In genomic region chr12:7695159-7695930, GRCh38 we compare ENCODE assay signal across 13 cellular contexts. TPM values are rescaled to one million over a fixed set of nuclear protein-coding genes. Genes with fewer than 3 reads are reported as not detected.
DNase-seq lines count a peak whose midpoint lies in the region; ATAC-seq, FAIRE-seq and TF ChIP-seq lines count a peak whose summit lies in the region.
"Had no signal": no experiment of that assay in that cellular context is flagged by ENCODE, and none has a peak within 500 bp of the region (broad histone marks: within the 10 kb centered on the region; RNA-seq: fewer than 3 reads in every experiment).

Gene GDF3 (minus strand): TSS chr12:7695775. CDS start chr12:7695728, 47 bp downstream.

- peak within 1 kb of the TSS; percentile 83 for H2BK20ac ChIP-seq in H1 (ENCODE audit: low read length)

- no peaks in the 10 kb centered on the region for H3K23me2 ChIP-seq in H1 (ENCODE audit: low read depth, low read length)

- FAIRE-seq in H1 (lab: Jason Lieb, UNC), result no peak

- H3K4me2 ChIP-seq in H1 (ENCODE audit: insufficient read depth in 1 of 2, low read depth in 2 of 2, low read length in 2 of 2), result peak within 1 kb of the TSS; percentile 43 to 56; a peak in 3 of 4 replicates

- H3K23ac ChIP-seq in H1 (ENCODE audit: insufficient read length), result no peak within 1 kb of the TSS

- no peaks in the 10 kb centered on the region for H3K9me3 ChIP-seq in HEK293 (ENCODE audit: control insufficient read depth, insufficient read depth, low read depth, low read length)
- no peaks in the 10 kb centered on the region for H3K9me3 ChIP-seq in H1 (ENCODE audit: insufficient read depth in 2 of 2, low read depth in 1 of 2, low read length in 1 of 2)
- no peaks in the 10 kb centered on the region for H3K9me3 ChIP-seq in left lung
- H3K9me3 ChIP-seq: Peyer's patch had no signal

- H3K18ac ChIP-seq in H1 (ENCODE audit: extremely low read depth, low read length), result peak within 1 kb of the TSS; percentile 72

- no peak for TF ChIP-seq POLR2A in H1 (IDR thresholded peaks at IDR 0.05; ENCODE audit: control extremely low read depth in 1 of 2, low read depth in 2 of 2, low read length in 2 of 2)

- TF ChIP-seq CTCF in AG10803 (conservative IDR thresholded peaks at IDR 0.05; ENCODE audit: low read length) (no peak), HEK293 (tag by site-specific recombination; IDR thresholded peaks at IDR 0.05) (no peak), H1 (IDR thresholded peaks at IDR 0.05; ENCODE audit: control extremely low read depth in 1 of 3, insufficient read depth in 1 of 3, low read depth in 1 of 3, low read length in 3 of 3) (no peak), left lung (IDR thresholded peaks at IDR 0.05) (no peak), GM13977 (IDR thresholded peaks at IDR 0.05; ENCODE audit: extremely low read depth, insufficient read depth, missing control alignments) (no peak)

- H4K8ac ChIP-seq in H1 (ENCODE audit: extremely low read depth, insufficient read depth, low read length), result no peak within 1 kb of the TSS; the same call in 1 of the 2 replicates

- H3K4me1 ChIP-seq in HEK293 (ENCODE audit: control insufficient read depth, insufficient read depth, low read length), result peaks cover 5% of the 10 kb centered on the region
- peaks cover 2 to 16% (median 9%) of the 10 kb centered on the region in 4 experiments; a peak in 6 of 7 replicates for H3K4me1 ChIP-seq in H1 (replicated peaks in 1 of 4; ENCODE audit: control insufficient read depth in 3 of 4, insufficient read depth in 4 of 4, low read length in 3 of 4)
- peaks cover 6 to 13% of the 10 kb centered on the region in 2 donors for H3K4me1 ChIP-seq in left lung
- H3K4me1 ChIP-seq: Peyer's patch had no signal

- H3K4me3 ChIP-seq in AG10803 (ENCODE audit: low read length), result no peak within 1 kb of the TSS
- no peak within 1 kb of the TSS for H3K4me3 ChIP-seq in HEK293 (ENCODE audit: low read depth, low read length)
- H3K4me3 ChIP-seq in H1 (ENCODE audit: extremely low read depth in 1 of 4, insufficient read depth in 2 of 4, low read depth in 3 of 4, low read length in 4 of 4), result peak within 1 kb of the TSS in 1 of 4 experiments; percentile 7; a peak in 1 of 8 replicates
- no peak within 1 kb of the TSS for H3K4me3 ChIP-seq in left lung
- H3K4me3 ChIP-seq: Peyer's patch had no signal

- no peak within 1 kb of the TSS for H3K14ac ChIP-seq in H1 (ENCODE audit: insufficient read length)

- H4K20me1 ChIP-seq in H1 (replicated peaks in 1 of 2; ENCODE audit: control insufficient read depth in 1 of 2, insufficient read depth in 2 of 2, low read length in 2 of 2), result no peaks in the 10 kb centered on the region

- no peak within 1 kb of the TSS; a peak in 1 of 7 replicates for H3K9ac ChIP-seq in H1 (replicated peaks in 1 of 4; ENCODE audit: extremely low read depth in 1 of 4, low read depth in 3 of 4, low read length in 3 of 4)

- H4K5ac ChIP-seq in H1 (ENCODE audit: insufficient read length, low read depth, low read length), result peak within 1 kb of the TSS; percentile 47

- H3K4ac ChIP-seq in H1 (replicated peaks; ENCODE audit: insufficient read length, low read depth, low read length), result peak within 1 kb of the TSS; percentile 40

- peak within 1 kb of the TSS; percentile 89; the same call in 1 of the 2 replicates for H2BK5ac ChIP-seq in H1 (ENCODE audit: low read depth, low read length)

- no peak within 1 kb of the TSS for H2BK15ac ChIP-seq in H1 (ENCODE audit: low read length)

- POLR2A ChIA-PET in HEK293 (lab: Yijun Ruan, JAX), result no interaction called here
- POLR2A ChIA-PET in H1 (lab: Charles Lee; ENCODE audit: partially characterized antibody), result interaction anchor here (0.6 to 1.9 kb wide), 8 partner anchors 10 to 438 kb away, joined by 3 to 5 read pairs (median 3); no protein-coding TSS in a partner anchor

- intact Hi-C loops in left lung (cut with DNase I), result no loop called here

- ATAC-seq in left lung, result peak; percentile 26
- ATAC-seq in HG03045 (IDR thresholded peaks at IDR 0.05; ENCODE audit: unreplicated experiment), result no peak
- ATAC-seq in GM18867 (IDR thresholded peaks at IDR 0.05; ENCODE audit: unreplicated experiment), result no peak

- 0 out of 2 replicates have a peak within 1 kb of the TSS, but pooled peaks have one; percentile 28 for H2AK5ac ChIP-seq in H1 (ENCODE audit: low read depth, low read length)

- peak within 1 kb of the TSS; percentile 96 for H2BK12ac ChIP-seq in H1 (ENCODE audit: low read depth, low read length)

- H4K91ac ChIP-seq in H1 (replicated peaks; ENCODE audit: insufficient read length, low read length), result peak within 1 kb of the TSS; percentile 71

- TF ChIP-seq RAD21 in H1 (IDR thresholded peaks at IDR 0.05 in 1 of 2, conservative IDR thresholded peaks at IDR 0.05 in 1 of 2; ENCODE audit: low read depth in 2 of 2, low read length in 2 of 2), result no peak

- no peaks in the 10 kb centered on the region for H3K79me2 ChIP-seq in H1 (ENCODE audit: control insufficient read depth in 1 of 2, insufficient read depth in 2 of 2, low read length in 2 of 2)

- H3K27me3 ChIP-seq in H1 (replicated peaks in 1 of 4; ENCODE audit: control insufficient read depth in 3 of 4, extremely low read depth in 1 of 4, insufficient read depth in 3 of 4, low read length in 3 of 4) (no peaks in the 10 kb centered on the region), left lung (no peaks in the 10 kb centered on the region)
- H3K27me3 ChIP-seq: Peyer's patch had no signal

- H3K56ac ChIP-seq in H1 (replicated peaks; ENCODE audit: insufficient read length, low read depth, low read length), result peak within 1 kb of the TSS; percentile 52

- H2AFZ ChIP-seq in H1 (ENCODE audit: low read length), result no peak within 1 kb of the TSS

- CTCF ChIA-PET in HEK293 (lab: Yijun Ruan, JAX), result interaction anchor here (0.5 to 0.7 kb wide), 3 partner anchors 10 to 102 kb away, joined by 3 read pairs; no protein-coding TSS in a partner anchor
- CTCF ChIA-PET in H1 (lab: Charles Lee; ENCODE audit: partially characterized antibody), result interaction anchor here (0.8 to 2.5 kb wide), 11 partner anchors 10 to 111 kb away, joined by 3 to 9 read pairs (median 3); no protein-coding TSS in a partner anchor

- WGBS in H1 (ENCODE audit: extremely low coverage in 1 of 2, insufficient coverage in 1 of 2, insufficient read length in 1 of 2, insufficient replicate concordance in 2 of 2, low coverage in 1 of 2, low lambda C conversion rate in 2 of 2, missing lambda C conversion rate in 1 of 2), 2 experiments, result 82% methylated on average over 13 of the region's 13 CpGs; no CpG with 5 or more reads in 1 of the 2 experiments

- no peak for TF ChIP-seq EP300 in H1 (IDR thresholded peaks at IDR 0.05; ENCODE audit: borderline replicate concordance in 1 of 2, low read depth in 2 of 2, low read length in 2 of 2)

- no peak within 1 kb of the TSS for H3K27ac ChIP-seq in HEK293 (ENCODE audit: extremely low read depth, low read depth, low read length)
- H3K27ac ChIP-seq in H1 (ENCODE audit: low read depth, low read length), result peak within 1 kb of the TSS; percentile 48
- H3K27ac ChIP-seq in left lung, result no peak within 1 kb of the TSS
- H3K27ac ChIP-seq: Peyer's patch had no signal

- H3K79me1 ChIP-seq in H1 (ENCODE audit: low read depth, low read length), result no peaks in the 10 kb centered on the region

- peak within 1 kb of the TSS; percentile 69 for H2BK120ac ChIP-seq in H1 (replicated peaks; ENCODE audit: low read depth, low read length)

- in situ Hi-C loops in GM13977 (cut with MboI; ENCODE audit: low pct_unique_long_range_greater_than_20kb, low sequenced_read_pairs, unreplicated experiment), result loop anchor here (10.0 kb wide), 1 partner anchor 109 kb away; no protein-coding TSS in a partner anchor

- DNase-seq in AG10803 (ENCODE audit: low read depth), result peak; percentile 3
- DNase-seq in H1 (ENCODE audit: low read depth in 1 of 2, low spot score in 2 of 2), result no peak
- DNase-seq in left lung, result no peak
- no peak for DNase-seq in NCI-H2029 (lab: John Stamatoyannopoulos, UW)
- DNase-seq in GM13977 (ENCODE audit: low spot score), result no peak
- DNase-seq: CD4-positive, CD25-positive, alpha-beta regulatory T cell; naive B cell; NCI-H226; Peyer's patch; stimulated activated CD4-positive, alpha-beta T cell treated with anti-CD3 and anti-CD28 coated beads, Interleukin-12 subunit alpha, Interleukin-12 subunit beta, amount 100 ng/mL, for 4 hours had no signal

- H3K36me3 ChIP-seq in HEK293 (ENCODE audit: control insufficient read depth in 2 of 2, insufficient read depth in 1 of 2, low read length in 2 of 2), result no peaks in the 10 kb centered on the region
- H3K36me3 ChIP-seq in H1 (ENCODE audit: control insufficient read depth in 2 of 4, insufficient read depth in 4 of 4, low read length in 3 of 4), result no peaks in the 10 kb centered on the region
- H3K36me3 ChIP-seq in left lung, result no peaks in the 10 kb centered on the region
- H3K36me3 ChIP-seq: Peyer's patch had no signal

TF ChIP-seq in H1, 55 proteins besides CTCF, POLR2A, EP300 and RAD21 (continues in another document):
- TF ChIP-seq TAF1 (IDR thresholded peaks at IDR 0.05; ENCODE audit: low read depth, low read length), result no peak
- TF ChIP-seq SP2 (IDR thresholded peaks at IDR 0.05; ENCODE audit: low read length), result no peak
- TF ChIP-seq KDM4A (IDR thresholded peaks at IDR 0.05; ENCODE audit: low read depth, low read length, severe bottlenecking), result no peak
- TF ChIP-seq RFX5 (IDR thresholded peaks at IDR 0.05; ENCODE audit: borderline replicate concordance, low read depth, low read length), result no peak
- TF ChIP-seq SP4 (IDR thresholded peaks at IDR 0.05; ENCODE audit: low read length), result no peak
- TF ChIP-seq KDM5A (IDR thresholded peaks at IDR 0.05; ENCODE audit: low read length), result no peak
- no peak for TF ChIP-seq TCF12 (IDR thresholded peaks at IDR 0.05; ENCODE audit: low read depth, low read length)
- TF ChIP-seq SIX5 (IDR thresholded peaks at IDR 0.05; ENCODE audit: low read depth, low read length), result no peak
- no peak for TF ChIP-seq SIN3A (conservative IDR thresholded peaks at IDR 0.05 in 1 of 2, IDR thresholded peaks at IDR 0.05 in 1 of 2; ENCODE audit: low read depth in 1 of 2, low read length in 2 of 2)
- no peak for TF ChIP-seq POU5F1 (IDR thresholded peaks at IDR 0.05; ENCODE audit: low read depth, low read length)
- TF ChIP-seq CTBP2 (IDR thresholded peaks at IDR 0.05; ENCODE audit: borderline replicate concordance, insufficient read depth, insufficient read length, low read length), result no peak
- TF ChIP-seq NANOG (IDR thresholded peaks at IDR 0.05; ENCODE audit: insufficient read depth, low read depth, low read length, poor library complexity, severe bottlenecking), result no peak

RNA-seq across cellular contexts. Expression of gene GDF3, which starts in this region (rescaled TPM):
- 12.6 and 16.8 TPM in 2 replicates for total RNA-seq in H1 (2021; fragmentation: NEBNext Ultra II Directional; extraction: Animal tissue kit (Norgen Biotek cat#: 25700))
- 4.1 and 4.3 TPM in 2 replicates for polyA plus RNA-seq in H1 (2011; rRNA removed)
- 3.2 TPM for polyA plus RNA-seq in H1 (2011; cell fraction: cytosol; rRNA removed)
- polyA plus RNA-seq in H1 (2011; cell fraction: nucleus; rRNA removed), result 5.8 TPM
- 7.3 to 10.1 TPM (median 8.1 TPM) in 4 replicates for polyA plus RNA-seq in H1 (2012, experiment 1 of 2)
- 7.0 TPM for polyA plus RNA-seq in H1 (2012, experiment 2 of 2)
- 61.9 TPM for polyA plus RNA-seq in H1 (2013, experiment 1 of 2)
- 63.4 TPM for polyA plus RNA-seq in H1 (2013, experiment 2 of 2)
- polyA minus RNA-seq in H1 (2011; rRNA and poly(A)+ RNA removed), result 2.1 and 2.7 TPM in 2 replicates
- 1.8 TPM for polyA minus RNA-seq in H1 (2011; cell fraction: cytosol; rRNA and poly(A)+ RNA removed)
- polyA minus RNA-seq in H1 (2011; cell fraction: nucleus; rRNA and poly(A)+ RNA removed), result 3.1 TPM
- under 1 TPM in 1 of 2 donors, not detected in 1; 0.52 TPM for total RNA-seq in left lung
- total RNA-seq: CD4-positive, CD25-positive, alpha-beta regulatory T cell; Peyer's patch had no signal
- polyA plus RNA-seq: CD4-positive, CD25-positive, alpha-beta regulatory T cell had no signal

Comparison
In these comparisons a context has a peak if more than half of its experiments do, and no peak if none do; other contexts are left out.
1. Peak in ATAC-seq in left lung; RNA of the gene not detected or under 1 TPM.